In the genomic region with DNA sequence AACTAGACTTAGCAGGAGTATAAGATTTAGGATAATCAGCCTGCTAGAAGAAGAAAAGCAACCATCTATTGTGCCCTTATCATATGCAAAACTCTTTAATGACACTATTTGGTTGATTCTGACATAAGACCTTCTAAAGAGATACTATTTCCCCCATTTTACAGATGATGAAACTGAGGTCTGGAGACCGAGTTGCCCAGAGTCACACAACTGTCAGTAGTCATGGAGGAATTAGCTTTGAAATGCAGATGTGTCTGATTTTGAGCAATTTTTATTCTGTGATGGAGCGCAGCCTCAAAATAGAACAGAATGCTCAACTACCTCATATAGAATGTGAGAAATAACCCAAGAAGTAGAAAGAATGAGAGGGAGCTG, we compare ENCODE assay signal across 1 cellular context.
TF ChIP-seq lines count a peak whose summit lies in the region.

No MANE protein-coding gene starts in this region.

TF ChIP-seq in K562, 482 proteins besides CTCF, POLR2A, EP300 and RAD21 (continued from another document):
- TF ChIP-seq, protein P1, sequence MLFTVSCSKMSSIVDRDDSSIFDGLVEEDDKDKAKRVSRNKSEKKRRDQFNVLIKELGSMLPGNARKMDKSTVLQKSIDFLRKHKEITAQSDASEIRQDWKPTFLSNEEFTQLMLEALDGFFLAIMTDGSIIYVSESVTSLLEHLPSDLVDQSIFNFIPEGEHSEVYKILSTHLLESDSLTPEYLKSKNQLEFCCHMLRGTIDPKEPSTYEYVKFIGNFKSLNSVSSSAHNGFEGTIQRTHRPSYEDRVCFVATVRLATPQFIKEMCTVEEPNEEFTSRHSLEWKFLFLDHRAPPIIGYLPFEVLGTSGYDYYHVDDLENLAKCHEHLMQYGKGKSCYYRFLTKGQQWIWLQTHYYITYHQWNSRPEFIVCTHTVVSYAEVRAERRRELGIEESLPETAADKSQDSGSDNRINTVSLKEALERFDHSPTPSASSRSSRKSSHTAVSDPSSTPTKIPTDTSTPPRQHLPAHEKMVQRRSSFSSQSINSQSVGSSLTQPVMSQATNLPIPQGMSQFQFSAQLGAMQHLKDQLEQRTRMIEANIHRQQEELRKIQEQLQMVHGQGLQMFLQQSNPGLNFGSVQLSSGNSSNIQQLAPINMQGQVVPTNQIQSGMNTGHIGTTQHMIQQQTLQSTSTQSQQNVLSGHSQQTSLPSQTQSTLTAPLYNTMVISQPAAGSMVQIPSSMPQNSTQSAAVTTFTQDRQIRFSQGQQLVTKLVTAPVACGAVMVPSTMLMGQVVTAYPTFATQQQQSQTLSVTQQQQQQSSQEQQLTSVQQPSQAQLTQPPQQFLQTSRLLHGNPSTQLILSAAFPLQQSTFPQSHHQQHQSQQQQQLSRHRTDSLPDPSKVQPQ (CRISPR knock-in tag; IDR thresholded peaks at IDR 0.05; ENCODE audit: borderline replicate concordance), result no peak
